Comparison of ENCODE assay signal across 8 cellular contexts in the genomic region with DNA sequence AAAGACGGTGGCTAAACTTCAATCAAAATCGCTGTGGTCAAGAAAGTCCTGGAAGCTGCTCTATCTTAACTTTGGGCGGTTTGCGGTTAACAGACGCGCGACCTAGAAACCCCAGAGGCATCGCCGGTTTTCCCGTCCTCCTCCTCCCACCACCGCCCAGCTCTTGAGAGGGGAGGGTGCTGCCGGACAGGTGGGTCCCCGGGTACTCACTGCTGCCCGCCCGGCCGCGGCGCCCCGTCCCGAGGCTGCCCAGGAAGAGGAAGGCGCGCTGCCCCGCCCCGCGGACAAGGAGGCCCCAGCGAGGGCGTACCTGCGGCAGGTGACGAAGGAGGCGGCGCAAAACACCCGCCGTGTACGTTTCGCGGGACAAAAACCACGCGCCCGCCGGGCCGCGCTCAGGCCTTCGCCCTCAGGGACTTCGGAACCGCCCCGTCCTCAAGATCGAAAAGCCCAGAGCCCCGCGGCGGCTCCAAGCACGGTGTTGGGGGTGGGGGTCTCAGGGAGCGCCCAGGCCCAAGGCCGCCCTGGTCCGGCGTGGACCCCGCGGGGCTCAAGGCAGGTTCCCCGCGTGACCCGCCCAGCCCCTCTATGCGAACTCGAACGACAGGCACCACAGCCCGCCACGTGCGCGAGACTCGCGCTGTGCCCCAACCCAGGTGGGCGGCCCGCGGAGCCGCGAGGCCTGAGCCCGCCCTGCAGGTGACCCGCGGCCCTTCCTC. TPM values are rescaled to one million over a fixed set of nuclear protein-coding genes. Genes with fewer than 3 reads are reported as not detected.
DNase-seq lines count a peak whose midpoint lies in the region; ATAC-seq, FAIRE-seq and TF ChIP-seq lines count a peak whose summit lies in the region.

SH3YL1 (minus strand) TSS at position 259 of the 719 bp plus-strand sequence; CDS start at position 211, 48 bp downstream.

- peak within 1 kb of the TSS; percentile 44 to 85 (median 74) for H3K27ac ChIP-seq in heart left ventricle
- H3K27ac ChIP-seq in psoas muscle = peak within 1 kb of the TSS; percentile 77

- H3K27ac Mint-ChIP-seq in activated naive CD4-positive, alpha-beta T cell treated with anti-CD3 and anti-CD28 coated beads, Interleukin-2, amount 50 U/mL, for 72 hours = peak within 1 kb of the TSS; percentile 92 to 95

- TF ChIP-seq CTCF in heart left ventricle (IDR thresholded peaks at IDR 0.05) (no peak), psoas muscle (IDR thresholded peaks at IDR 0.05) (no peak), D721Med (IDR thresholded peaks at IDR 0.05; ENCODE audit: insufficient read depth, missing control alignments) (no peak)

- H3K36me3 Mint-ChIP-seq in activated naive CD4-positive, alpha-beta T cell treated with anti-CD3 and anti-CD28 coated beads, Interleukin-2, amount 50 U/mL, for 72 hours = peaks cover 2 to 22% of the 10 kb centered on the region in 2 donors

- H3K4me3 ChIP-seq in heart left ventricle = peak within 1 kb of the TSS; percentile 71 to 92 (median 84)
- H3K4me3 ChIP-seq in psoas muscle = peak within 1 kb of the TSS; percentile 91

- no peak for FAIRE-seq in D721Med (lab: Jason Lieb, UNC)

- H3K4me1 ChIP-seq in heart left ventricle (peaks cover 0 to 41% (median 22%) of the 10 kb centered on the region in 12 donors), psoas muscle (peaks cover 21% of the 10 kb centered on the region)

- H3K36me3 ChIP-seq in heart left ventricle (no peaks in the 10 kb centered on the region), psoas muscle (ENCODE audit: insufficient read depth in 1 of 2, low read depth in 1 of 2) (no peaks in the 10 kb centered on the region)

- no peaks in the 10 kb centered on the region for H3K27me3 ChIP-seq in heart left ventricle
- H3K27me3 ChIP-seq in psoas muscle (ENCODE audit: insufficient read depth in 3 of 3, low read length in 2 of 3) = no peaks in the 10 kb centered on the region

- ATAC-seq in GM18498 (IDR thresholded peaks at IDR 0.05; ENCODE audit: unreplicated experiment) (peak; percentile 28), HG02938 (IDR thresholded peaks at IDR 0.05; ENCODE audit: unreplicated experiment) (peak; percentile 35), heart left ventricle (peak in 3 of 4 donors; percentile 23 to 38 (median 26)), psoas muscle (peak; percentile 29 to 57 (median 46))
- peak; percentile 38 to 39 for ATAC-seq in activated naive CD4-positive, alpha-beta T cell treated with anti-CD3 and anti-CD28 coated beads, Interleukin-2, amount 50 U/mL, for 72 hours

- intact Hi-C loops in heart left ventricle (cut with DNase I) (no loop called here), psoas muscle (cut with DNase I) (loop anchor here in 1 of 2 donors (10.0 kb wide), 1 partner anchor 411 kb away; the partner anchor contains the start of gene TMEM18)

- H3K9me3 Mint-ChIP-seq in activated naive CD4-positive, alpha-beta T cell treated with anti-CD3 and anti-CD28 coated beads, Interleukin-2, amount 50 U/mL, for 72 hours = peaks cover 2 to 3% of the 10 kb centered on the region in 2 donors

- TF ChIP-seq POLR2A in heart left ventricle (IDR thresholded peaks at IDR 0.05) = no peak

- DNase-seq in RPMI8226 (peak; percentile 36), heart left ventricle (peak in 4 of 5 donors; percentile 5 to 68 (median 35)), psoas muscle (peak; percentile 27 to 63), MV-4-11 (lab: John Stamatoyannopoulos, UW) (no peak), D721Med (ENCODE audit: insufficient read length, low spot score) (no peak)
- peak; percentile 38 to 65 for DNase-seq in activated naive CD4-positive, alpha-beta T cell treated with anti-CD3 and anti-CD28 coated beads, Interleukin-2, amount 50 U/mL, for 72 hours (ENCODE audit: low spot score in 2 of 2)

- H3K9me3 ChIP-seq in heart left ventricle (peaks cover 0 to 7% (median 0%) of the 10 kb centered on the region in 12 donors), psoas muscle (no peaks in the 10 kb centered on the region)

- WGBS in heart left ventricle, 4 donors = 1 to 2% (median 1%) methylated on average over 21 to 77 of the region's 77 CpGs
- 2 to 3% (median 3%) methylated on average over 57 to 77 of the region's 77 CpGs for WGBS in psoas muscle, 3 donors

RNA-seq across cellular contexts. Expression of gene SH3YL1, which starts in this region (rescaled TPM):
- total RNA-seq in activated naive CD4-positive, alpha-beta T cell treated with anti-CD3 and anti-CD28 coated beads, Interleukin-2, amount 50 U/mL, for 72 hours = 10 to 100 TPM; 16.5 to 22.6 TPM
- 10 to 100 TPM in 5 of 9 donors, 1 to 10 TPM in 4; 4.9 to 16.4 (median 10.5) TPM for total RNA-seq in heart left ventricle
- polyA plus RNA-seq in heart left ventricle = 10 to 100 TPM in 1 of 2 donors, 1 to 10 TPM in 1; 7.1 to 11.7 TPM
- 10 to 100 TPM in 1 of 4 donors, 1 to 10 TPM in 3; 7.7 to 10.0 (median 8.9) TPM for total RNA-seq in psoas muscle
- polyA plus RNA-seq in psoas muscle = 1 to 10 TPM; 8.3 to 9.6 (median 9.2) TPM

Comparison
In these comparisons a context has a peak if more than half of its experiments do, and no peak if none do; other contexts are left out.
1. DNase-seq: peak in RPMI8226 (single experiment), activated naive CD4-positive, alpha-beta T cell treated with anti-CD3 and anti-CD28 coated beads, Interleukin-2, amount 50 U/mL, for 72 hours (2 of 2), heart left ventricle (4 of 5) and psoas muscle (2 of 2); none in MV-4-11 (single experiment) and D721Med (single experiment).
2. Peak in every context shown above with its lines, with median percentiles within 50 percentile points of each other: ATAC-seq.